Comparison of ENCODE assay signal across 12 cellular contexts in the genomic region with DNA sequence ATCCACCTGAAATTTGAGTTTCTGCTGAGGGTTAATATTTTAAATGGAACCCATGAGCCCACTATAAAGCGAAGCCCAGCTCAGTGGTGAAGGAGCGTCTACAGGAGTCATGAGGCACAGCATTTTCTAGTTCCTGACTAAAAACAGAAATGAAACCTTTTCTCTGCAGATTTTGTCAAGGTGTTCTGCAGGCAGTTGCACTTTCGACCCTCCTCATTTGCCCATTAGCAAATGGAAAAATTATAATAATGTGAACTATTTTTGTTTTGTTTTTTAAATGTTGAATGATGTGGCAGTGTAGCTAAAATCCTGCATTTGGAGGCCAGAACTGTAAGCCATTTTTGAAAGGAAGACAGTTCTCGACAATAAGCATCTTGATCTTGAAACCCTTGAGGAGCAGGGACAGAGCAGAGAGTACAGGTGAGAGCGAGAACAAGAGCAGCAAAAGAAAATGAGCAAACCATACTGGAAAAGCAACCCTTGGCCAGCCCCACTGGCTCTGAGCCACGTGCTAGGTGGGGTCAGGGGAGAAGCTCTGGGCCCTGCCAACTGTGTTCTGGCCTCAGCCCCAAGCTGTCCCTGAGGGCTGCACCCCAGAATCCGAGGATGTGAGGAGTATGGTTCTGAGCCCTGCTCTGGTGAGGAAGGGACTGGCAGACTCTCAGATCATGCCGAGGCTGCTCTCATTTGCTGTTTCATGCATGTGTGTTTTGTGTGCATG. TPM values are rescaled to one million over a fixed set of nuclear protein-coding genes. Genes with fewer than 3 reads are reported as not detected.
DNase-seq lines count a peak whose midpoint lies in the region; ATAC-seq and TF ChIP-seq lines count a peak whose summit lies in the region.
"Had no signal": no experiment of that assay in that cellular context is flagged by ENCODE, and none has a peak within 500 bp of the region (broad histone marks: within the 10 kb centered on the region; RNA-seq: fewer than 3 reads in every experiment).

No MANE protein-coding gene starts in this region.

- 67 to 78% methylated on average over 8 of the region's 8 CpGs for WGBS in lower leg skin, 2 donors
- 71 to 80% methylated on average over 7 to 8 of the region's 8 CpGs for WGBS in body of pancreas, 2 donors

- H3K4me1 ChIP-seq in body of pancreas (no peaks in the 10 kb centered on the region), left lung (peaks cover 0 to 8% of the 10 kb centered on the region in 2 donors)

- H3K4me1 Mint-ChIP-seq in IgD-negative memory B cell, result peaks cover 22 to 36% (median 23%) of the 10 kb centered on the region in 3 donors

- peaks cover 1% of the 10 kb centered on the region for H3K36me3 Mint-ChIP-seq in IgD-negative memory B cell

- peak overlapping the region; percentile 81 to 94 (median 87) for H3K4me3 Mint-ChIP-seq in IgD-negative memory B cell

- H3K9me3 Mint-ChIP-seq in IgD-negative memory B cell, result no peaks in the 10 kb centered on the region

- intact Hi-C loops in lower leg skin (cut with DNase I; ENCODE audit: low total_unique reads) (loop anchor here (5.0 kb wide), 1 partner anchor 707 kb away; no protein-coding TSS in a partner anchor), body of pancreas (cut with DNase I) (no loop called here), left lung (cut with DNase I) (no loop called here)

- DNase-seq in stimulated activated CD4-positive, alpha-beta T cell treated with anti-CD3 and anti-CD28 coated beads, Interleukin-15, amount 100 ng/mL, for 24 hours, result peak; percentile 26
- no peak for DNase-seq in stimulated activated CD4-positive, alpha-beta T cell treated with anti-CD3 and anti-CD28 coated beads, Interleukin-1b, Interleukin-23, amount 100 ng/mL, for 48 hours
- DNase-seq in lower leg skin (ENCODE audit: low spot score in 2 of 2), result no peak
- DNase-seq in body of pancreas, result no peak
- DNase-seq in DMS53 (lab: John Stamatoyannopoulos, UW), result no peak
- DNase-seq in left lung, result no peak
- DNase-seq: AML-193, NCI-H524 had no signal

- peak overlapping the region; percentile 0 to 95 (median 56) for H3K27ac Mint-ChIP-seq in IgD-negative memory B cell

- no peak overlapping the region for H3K27ac ChIP-seq in body of pancreas
- no peak overlapping the region for H3K27ac ChIP-seq in left lung
- H3K27ac ChIP-seq: skin epidermis, tibial nerve had no signal

- H3K4me3 ChIP-seq in lower leg skin (ENCODE audit: low read depth, poor library complexity, severe bottlenecking), result no peak overlapping the region
- no peak overlapping the region for H3K4me3 ChIP-seq in body of pancreas
- no peak overlapping the region for H3K4me3 ChIP-seq in left lung
- H3K4me3 ChIP-seq: skin epidermis, tibial nerve had no signal

- peaks cover 22% of the 10 kb centered on the region for H3K27me3 Mint-ChIP-seq in IgD-negative memory B cell

- TF ChIP-seq CTCF in lower leg skin (IDR thresholded peaks at IDR 0.05), result no peak
- TF ChIP-seq CTCF in body of pancreas (IDR thresholded peaks at IDR 0.05), result no peak
- TF ChIP-seq CTCF in left lung (IDR thresholded peaks at IDR 0.05), result no peak

- H3K27me3 ChIP-seq in body of pancreas, result no peaks in the 10 kb centered on the region
- H3K27me3 ChIP-seq in left lung, result no peaks in the 10 kb centered on the region
- H3K27me3 ChIP-seq: tibial nerve had no signal

- no peaks in the 10 kb centered on the region for H3K36me3 ChIP-seq in body of pancreas (replicated peaks in 1 of 2; ENCODE audit: insufficient read depth in 1 of 2, low read depth in 2 of 2)
- H3K36me3 ChIP-seq in left lung, result no peaks in the 10 kb centered on the region
- H3K36me3 ChIP-seq: tibial nerve had no signal

- peak; percentile 67 for ATAC-seq in HG02642 (IDR thresholded peaks at IDR 0.05; ENCODE audit: poor library complexity, unreplicated experiment)
- ATAC-seq in body of pancreas, result no peak
- ATAC-seq in left lung, result no peak

- H3K9me3 ChIP-seq in body of pancreas, result no peaks in the 10 kb centered on the region
- no peaks in the 10 kb centered on the region for H3K9me3 ChIP-seq in left lung
- H3K9me3 ChIP-seq: tibial nerve had no signal

- TF ChIP-seq POLR2A in lower leg skin (IDR thresholded peaks at IDR 0.05), result no peak
- TF ChIP-seq POLR2A in body of pancreas (IDR thresholded peaks at IDR 0.05), result no peak

RNA-seq across cellular contexts. Expression of gene COPS8, which starts 26.4 kb away (rescaled TPM):
- polyA plus RNA-seq in IgD-negative memory B cell, result 51.1 TPM
- total RNA-seq in lower leg skin, result 10 to 100 TPM; 38.8 to 74.0 (median 69.3) TPM
- total RNA-seq in body of pancreas, result 10 to 100 TPM; 27.4 to 27.8 TPM
- total RNA-seq in left lung, result 10 to 100 TPM; 44.4 to 47.2 TPM
